Comparison of ENCODE assay signal across 1 cellular context in genomic region chr12:131529196-131530040, GRCh38.
TF ChIP-seq lines count a peak whose summit lies in the region.

No MANE protein-coding gene starts in this region.

TF ChIP-seq in K562, 482 proteins besides CTCF, POLR2A, EP300 and RAD21 (continued from another document and continues in another):
- TF ChIP-seq ZHX1 (conservative IDR thresholded peaks at IDR 0.05; ENCODE audit: low read length), result no peak
- no peak for TF ChIP-seq ZNF407 (IDR thresholded peaks at IDR 0.05; ENCODE audit: low read depth)
- no peak for TF ChIP-seq E4F1 (CRISPR knock-in tag; IDR thresholded peaks at IDR 0.05; ENCODE audit: borderline replicate concordance)
- TF ChIP-seq ZNF512 (tag; IDR thresholded peaks at IDR 0.05), result no peak
- no peak for TF ChIP-seq ZNF436 (CRISPR knock-in tag; IDR thresholded peaks at IDR 0.05)
- no peak for TF ChIP-seq PTBP1 (IDR thresholded peaks at IDR 0.05; ENCODE audit: low read depth, low read length)
- TF ChIP-seq USF2 (CRISPR knock-in tag; IDR thresholded peaks at IDR 0.05), result peak; percentile 95
- no peak for TF ChIP-seq AFF1 (IDR thresholded peaks at IDR 0.05; ENCODE audit: low read depth in 1 of 2, partially characterized antibody in 2 of 2)
- TF ChIP-seq ZKSCAN3 (CRISPR knock-in tag; IDR thresholded peaks at IDR 0.05), result no peak
- no peak for TF ChIP-seq CBX3 (IDR thresholded peaks at IDR 0.05; ENCODE audit: borderline replicate concordance in 1 of 2, low read length in 2 of 2)
- TF ChIP-seq NCOA2 (IDR thresholded peaks at IDR 0.05; ENCODE audit: partially characterized antibody in 2 of 2), result no peak
- no peak for TF ChIP-seq NCOA6 (IDR thresholded peaks at IDR 0.05)
- no peak for TF ChIP-seq ARID2 (IDR thresholded peaks at IDR 0.05)
- TF ChIP-seq TAF9B (IDR thresholded peaks at IDR 0.05; ENCODE audit: partially characterized antibody), result no peak
- no peak for TF ChIP-seq HNRNPUL1 (IDR thresholded peaks at IDR 0.05; ENCODE audit: low read length)
- TF ChIP-seq HOMEZ (CRISPR knock-in tag; IDR thresholded peaks at IDR 0.05), result no peak
- no peak for TF ChIP-seq STAT5B (CRISPR knock-in tag; IDR thresholded peaks at IDR 0.05)
- no peak for TF ChIP-seq ZNF592 (IDR thresholded peaks at IDR 0.05)
- no peak for TF ChIP-seq ZNF766 (CRISPR knock-in tag; conservative IDR thresholded peaks at IDR 0.05)
- TF ChIP-seq ZNF398 (CRISPR knock-in tag; IDR thresholded peaks at IDR 0.05), result no peak
